In the genomic region with DNA sequence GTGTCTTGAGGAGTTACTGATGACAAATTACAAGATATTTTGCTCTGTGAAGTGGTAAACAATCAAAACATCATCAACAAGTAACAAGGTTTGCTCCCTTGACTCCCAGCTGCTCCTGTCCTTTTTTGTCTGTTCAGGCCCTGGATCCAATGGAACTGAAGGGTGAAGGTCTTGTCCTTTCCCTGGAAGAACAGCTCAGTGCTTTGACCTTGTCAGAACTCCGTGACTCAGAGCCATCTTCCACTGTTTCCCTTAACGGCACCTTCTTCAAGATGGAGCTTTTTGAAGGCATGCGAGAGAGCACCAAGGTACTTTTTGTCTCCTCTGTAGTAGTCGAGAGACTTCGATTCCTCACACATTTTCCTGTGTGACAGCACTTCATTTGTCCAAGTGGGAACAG, we compare ENCODE assay signal across 1 cellular context.
TF ChIP-seq lines count a peak whose summit lies in the region.

No MANE protein-coding gene starts in this region.

TF ChIP-seq in A549, 52 proteins besides CTCF, POLR2A, EP300 and RAD21 (continued from another document):
- TF ChIP-seq, protein P1, sequence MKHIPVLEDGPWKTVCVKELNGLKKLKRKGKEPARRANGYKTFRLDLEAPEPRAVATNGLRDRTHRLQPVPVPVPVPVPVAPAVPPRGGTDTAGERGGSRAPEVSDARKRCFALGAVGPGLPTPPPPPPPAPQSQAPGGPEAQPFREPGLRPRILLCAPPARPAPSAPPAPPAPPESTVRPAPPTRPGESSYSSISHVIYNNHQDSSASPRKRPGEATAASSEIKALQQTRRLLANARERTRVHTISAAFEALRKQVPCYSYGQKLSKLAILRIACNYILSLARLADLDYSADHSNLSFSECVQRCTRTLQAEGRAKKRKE (CRISPR knock-in tag; IDR thresholded peaks at IDR 0.05; ENCODE audit: low read depth) = no peak
- TF ChIP-seq NFE2L2 (conservative IDR thresholded peaks at IDR 0.05; ENCODE audit: low read length) (no peak), ZSCAN20 (CRISPR knock-in tag; IDR thresholded peaks at IDR 0.05) (no peak), BHLHE40 (IDR thresholded peaks at IDR 0.05; ENCODE audit: low read depth, low read length) (no peak), ESRRA (IDR thresholded peaks at IDR 0.05; ENCODE audit: borderline replicate concordance, low read length) (no peak), MYC (IDR thresholded peaks at IDR 0.05; ENCODE audit: borderline replicate concordance, low read length) (no peak), FOXS1 (CRISPR knock-in tag; IDR thresholded peaks at IDR 0.05) (no peak), JUNB (IDR thresholded peaks at IDR 0.05) (no peak)
